In the genomic region with DNA sequence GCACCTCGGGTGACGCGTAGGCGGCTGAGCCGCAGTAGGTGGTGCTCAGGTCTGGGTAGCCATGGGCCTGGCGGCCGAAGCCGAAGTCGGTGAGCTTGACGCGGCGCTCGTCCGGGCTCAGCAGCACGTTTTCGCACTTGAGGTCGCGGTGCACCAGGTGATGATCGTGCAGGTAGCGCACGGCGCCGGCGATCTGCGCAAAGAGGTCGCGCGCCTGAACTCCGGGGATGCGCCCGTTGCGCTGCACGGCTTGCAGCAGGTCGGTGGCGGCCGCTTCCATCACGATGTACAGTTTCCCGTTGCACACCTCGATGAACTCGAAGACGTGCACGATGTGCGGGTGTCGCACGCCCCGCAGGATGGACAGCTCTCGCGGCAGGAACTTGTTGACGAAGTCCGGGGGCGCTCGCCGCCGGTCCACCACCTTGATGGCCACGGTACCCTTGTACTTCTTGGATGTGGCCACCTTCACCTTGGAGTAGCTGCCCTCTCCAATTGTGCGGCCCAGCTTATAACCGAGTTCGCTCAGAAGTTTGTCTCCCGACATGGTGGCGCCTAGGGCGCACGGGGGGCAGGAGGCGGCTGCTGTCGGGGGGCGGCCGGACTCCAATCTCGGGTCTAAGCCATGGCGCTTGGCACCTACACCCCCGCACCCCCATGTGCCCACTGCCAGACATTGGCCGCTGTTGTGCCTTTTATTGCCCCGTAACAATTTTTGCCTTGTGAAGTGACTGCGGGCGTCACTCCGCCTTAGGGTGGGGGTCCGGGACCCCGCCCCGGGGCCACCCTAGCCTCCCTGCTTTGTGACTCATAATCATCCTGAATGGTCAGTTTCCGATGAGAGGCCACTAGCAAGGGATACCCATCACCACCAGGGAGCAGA, we compare ENCODE assay signal across 8 cellular contexts. TPM values are rescaled to one million over a fixed set of nuclear protein-coding genes. Genes with fewer than 3 reads are reported as not detected.
DNase-seq lines count a peak whose midpoint lies in the region; ATAC-seq lines count a peak whose summit lies in the region.

Gene TSSK6, minus strand, starts transcription at position 668 of the 883 bp plus-strand sequence. Its CDS starts 121 bp downstream, at position 547.

- H3K4me3 Mint-ChIP-seq in stimulated activated naive CD8-positive, alpha-beta T cell treated with anti-CD3 and anti-CD28 coated beads, Interleukin-15, amount 100 ng/mL, for 72 hours, result peak within 1 kb of the TSS; percentile 86 to 93

- no peaks in the 10 kb centered on the region for H3K27me3 Mint-ChIP-seq in stimulated activated naive CD8-positive, alpha-beta T cell treated with anti-CD3 and anti-CD28 coated beads, Interleukin-15, amount 100 ng/mL, for 72 hours

- H3K4me1 Mint-ChIP-seq in stimulated activated naive CD8-positive, alpha-beta T cell treated with anti-CD3 and anti-CD28 coated beads, Interleukin-15, amount 100 ng/mL, for 72 hours, result peaks cover 46% of the 10 kb centered on the region

- no peak for DNase-seq in activated naive CD4-positive, alpha-beta T cell treated with anti-CD3 and anti-CD28 coated beads, Interleukin-2, amount 50 U/mL, for 72 hours (ENCODE audit: low spot score in 2 of 2)
- DNase-seq in stimulated activated naive CD8-positive, alpha-beta T cell treated with anti-CD3 and anti-CD28 coated beads, Interleukin-15, amount 100 ng/mL, for 72 hours, result no peak
- DNase-seq in NCI-H226, result no peak

- peak within 1 kb of the TSS; percentile 93 to 97 for H3K27ac Mint-ChIP-seq in activated naive CD4-positive, alpha-beta T cell treated with anti-CD3 and anti-CD28 coated beads, Interleukin-2, amount 50 U/mL, for 72 hours
- peak within 1 kb of the TSS; percentile 95 to 96 for H3K27ac Mint-ChIP-seq in stimulated activated naive CD8-positive, alpha-beta T cell treated with anti-CD3 and anti-CD28 coated beads, Interleukin-15, amount 100 ng/mL, for 72 hours

- ATAC-seq in HG02852 (IDR thresholded peaks at IDR 0.05; ENCODE audit: unreplicated experiment) (peak; percentile 11), HG03432 (IDR thresholded peaks at IDR 0.05; ENCODE audit: unreplicated experiment) (no peak), HG02840 (IDR thresholded peaks at IDR 0.05; ENCODE audit: low FRiP score, unreplicated experiment) (no peak), GM18520 (IDR thresholded peaks at IDR 0.05; ENCODE audit: unreplicated experiment) (no peak)
- no peak for ATAC-seq in activated naive CD4-positive, alpha-beta T cell treated with anti-CD3 and anti-CD28 coated beads, Interleukin-2, amount 50 U/mL, for 72 hours
- ATAC-seq in stimulated activated naive CD8-positive, alpha-beta T cell treated with anti-CD3 and anti-CD28 coated beads, Interleukin-15, amount 100 ng/mL, for 72 hours, result no peak

- H3K36me3 Mint-ChIP-seq in activated naive CD4-positive, alpha-beta T cell treated with anti-CD3 and anti-CD28 coated beads, Interleukin-2, amount 50 U/mL, for 72 hours, result peaks cover 12 to 14% of the 10 kb centered on the region in 2 donors

- no peaks in the 10 kb centered on the region for H3K9me3 Mint-ChIP-seq in activated naive CD4-positive, alpha-beta T cell treated with anti-CD3 and anti-CD28 coated beads, Interleukin-2, amount 50 U/mL, for 72 hours
- H3K9me3 Mint-ChIP-seq in stimulated activated naive CD8-positive, alpha-beta T cell treated with anti-CD3 and anti-CD28 coated beads, Interleukin-15, amount 100 ng/mL, for 72 hours, result no peaks in the 10 kb centered on the region

- H3K4me3 ChIP-seq in iPS-11a (ENCODE audit: low read depth, low read length), result peak within 1 kb of the TSS; percentile 79

RNA-seq across cellular contexts. Expression of gene TSSK6, which starts in this region (rescaled TPM):
- total RNA-seq in activated naive CD4-positive, alpha-beta T cell treated with anti-CD3 and anti-CD28 coated beads, Interleukin-2, amount 50 U/mL, for 72 hours, result 1 to 10 TPM; 3.8 to 5.5 TPM
